ENCODE assay signal across 1 cellular context in the genomic region with DNA sequence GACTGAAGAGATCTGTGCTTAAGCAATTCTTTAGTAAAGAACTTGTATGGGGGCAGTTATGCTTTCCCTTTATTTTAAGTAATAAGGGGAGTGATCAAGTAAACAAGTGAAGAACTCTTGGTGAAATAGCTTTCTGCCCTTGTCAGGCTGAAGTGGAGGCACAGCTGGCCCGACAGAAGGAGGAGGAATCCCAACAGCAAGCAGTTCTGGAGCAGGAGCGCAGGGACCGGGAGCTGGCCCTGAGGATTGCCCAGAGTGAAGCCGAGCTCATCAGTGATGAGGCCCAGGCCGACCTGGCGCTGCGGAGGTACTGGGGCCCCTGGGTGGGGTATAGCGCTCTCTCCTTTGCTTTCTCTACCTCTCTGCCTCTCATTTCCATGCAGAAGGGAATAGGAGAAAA.
TF ChIP-seq lines count a peak whose summit lies in the region.

No MANE protein-coding gene starts in this region.

TF ChIP-seq in WTC11, 78 proteins besides CTCF, POLR2A, EP300 and RAD21 (continued from another document):
- TF ChIP-seq, protein P1, sequence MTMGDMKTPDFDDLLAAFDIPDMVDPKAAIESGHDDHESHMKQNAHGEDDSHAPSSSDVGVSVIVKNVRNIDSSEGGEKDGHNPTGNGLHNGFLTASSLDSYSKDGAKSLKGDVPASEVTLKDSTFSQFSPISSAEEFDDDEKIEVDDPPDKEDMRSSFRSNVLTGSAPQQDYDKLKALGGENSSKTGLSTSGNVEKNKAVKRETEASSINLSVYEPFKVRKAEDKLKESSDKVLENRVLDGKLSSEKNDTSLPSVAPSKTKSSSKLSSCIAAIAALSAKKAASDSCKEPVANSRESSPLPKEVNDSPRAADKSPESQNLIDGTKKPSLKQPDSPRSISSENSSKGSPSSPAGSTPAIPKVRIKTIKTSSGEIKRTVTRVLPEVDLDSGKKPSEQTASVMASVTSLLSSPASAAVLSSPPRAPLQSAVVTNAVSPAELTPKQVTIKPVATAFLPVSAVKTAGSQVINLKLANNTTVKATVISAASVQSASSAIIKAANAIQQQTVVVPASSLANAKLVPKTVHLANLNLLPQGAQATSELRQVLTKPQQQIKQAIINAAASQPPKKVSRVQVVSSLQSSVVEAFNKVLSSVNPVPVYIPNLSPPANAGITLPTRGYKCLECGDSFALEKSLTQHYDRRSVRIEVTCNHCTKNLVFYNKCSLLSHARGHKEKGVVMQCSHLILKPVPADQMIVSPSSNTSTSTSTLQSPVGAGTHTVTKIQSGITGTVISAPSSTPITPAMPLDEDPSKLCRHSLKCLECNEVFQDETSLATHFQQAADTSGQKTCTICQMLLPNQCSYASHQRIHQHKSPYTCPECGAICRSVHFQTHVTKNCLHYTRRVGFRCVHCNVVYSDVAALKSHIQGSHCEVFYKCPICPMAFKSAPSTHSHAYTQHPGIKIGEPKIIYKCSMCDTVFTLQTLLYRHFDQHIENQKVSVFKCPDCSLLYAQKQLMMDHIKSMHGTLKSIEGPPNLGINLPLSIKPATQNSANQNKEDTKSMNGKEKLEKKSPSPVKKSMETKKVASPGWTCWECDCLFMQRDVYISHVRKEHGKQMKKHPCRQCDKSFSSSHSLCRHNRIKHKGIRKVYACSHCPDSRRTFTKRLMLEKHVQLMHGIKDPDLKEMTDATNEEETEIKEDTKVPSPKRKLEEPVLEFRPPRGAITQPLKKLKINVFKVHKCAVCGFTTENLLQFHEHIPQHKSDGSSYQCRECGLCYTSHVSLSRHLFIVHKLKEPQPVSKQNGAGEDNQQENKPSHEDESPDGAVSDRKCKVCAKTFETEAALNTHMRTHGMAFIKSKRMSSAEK (CRISPR knock-in tag; IDR thresholded peaks at IDR 0.05; ENCODE audit: borderline replicate concordance) = no peak
- TF ChIP-seq GRHL2 (CRISPR knock-in tag; IDR thresholded peaks at IDR 0.05; ENCODE audit: insufficient replicate concordance, severe bottlenecking) = no peak
- no peak for TF ChIP-seq OVOL2 (CRISPR knock-in tag; IDR thresholded peaks at IDR 0.05; ENCODE audit: borderline replicate concordance)
- no peak for TF ChIP-seq ZNF317 (CRISPR knock-in tag; IDR thresholded peaks at IDR 0.05; ENCODE audit: borderline replicate concordance, low read depth)
- TF ChIP-seq NR2C2 (CRISPR knock-in tag; IDR thresholded peaks at IDR 0.05) = no peak
- no peak for TF ChIP-seq ZNF232 (CRISPR knock-in tag; IDR thresholded peaks at IDR 0.05)
- TF ChIP-seq, protein P2, sequence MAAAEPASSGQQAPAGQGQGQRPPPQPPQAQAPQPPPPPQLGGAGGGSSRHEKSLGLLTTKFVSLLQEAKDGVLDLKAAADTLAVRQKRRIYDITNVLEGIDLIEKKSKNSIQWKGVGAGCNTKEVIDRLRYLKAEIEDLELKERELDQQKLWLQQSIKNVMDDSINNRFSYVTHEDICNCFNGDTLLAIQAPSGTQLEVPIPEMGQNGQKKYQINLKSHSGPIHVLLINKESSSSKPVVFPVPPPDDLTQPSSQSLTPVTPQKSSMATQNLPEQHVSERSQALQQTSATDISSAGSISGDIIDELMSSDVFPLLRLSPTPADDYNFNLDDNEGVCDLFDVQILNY (CRISPR knock-in tag; IDR thresholded peaks at IDR 0.05) = no peak
- TF ChIP-seq, protein P3, sequence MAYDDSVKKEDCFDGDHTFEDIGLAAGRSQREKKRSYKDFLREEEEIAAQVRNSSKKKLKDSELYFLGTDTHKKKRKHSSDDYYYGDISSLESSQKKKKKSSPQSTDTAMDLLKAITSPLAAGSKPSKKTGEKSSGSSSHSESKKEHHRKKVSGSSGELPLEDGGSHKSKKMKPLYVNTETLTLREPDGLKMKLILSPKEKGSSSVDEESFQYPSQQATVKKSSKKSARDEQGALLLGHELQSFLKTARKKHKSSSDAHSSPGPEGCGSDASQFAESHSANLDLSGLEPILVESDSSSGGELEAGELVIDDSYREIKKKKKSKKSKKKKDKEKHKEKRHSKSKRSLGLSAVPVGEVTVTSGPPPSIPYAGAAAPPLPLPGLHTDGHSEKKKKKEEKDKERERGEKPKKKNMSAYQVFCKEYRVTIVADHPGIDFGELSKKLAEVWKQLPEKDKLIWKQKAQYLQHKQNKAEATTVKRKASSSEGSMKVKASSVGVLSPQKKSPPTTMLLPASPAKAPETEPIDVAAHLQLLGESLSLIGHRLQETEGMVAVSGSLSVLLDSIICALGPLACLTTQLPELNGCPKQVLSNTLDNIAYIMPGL (CRISPR knock-in tag; IDR thresholded peaks at IDR 0.05) = no peak
